Comparison of ENCODE assay signal across 2 cellular contexts in the genomic region with DNA sequence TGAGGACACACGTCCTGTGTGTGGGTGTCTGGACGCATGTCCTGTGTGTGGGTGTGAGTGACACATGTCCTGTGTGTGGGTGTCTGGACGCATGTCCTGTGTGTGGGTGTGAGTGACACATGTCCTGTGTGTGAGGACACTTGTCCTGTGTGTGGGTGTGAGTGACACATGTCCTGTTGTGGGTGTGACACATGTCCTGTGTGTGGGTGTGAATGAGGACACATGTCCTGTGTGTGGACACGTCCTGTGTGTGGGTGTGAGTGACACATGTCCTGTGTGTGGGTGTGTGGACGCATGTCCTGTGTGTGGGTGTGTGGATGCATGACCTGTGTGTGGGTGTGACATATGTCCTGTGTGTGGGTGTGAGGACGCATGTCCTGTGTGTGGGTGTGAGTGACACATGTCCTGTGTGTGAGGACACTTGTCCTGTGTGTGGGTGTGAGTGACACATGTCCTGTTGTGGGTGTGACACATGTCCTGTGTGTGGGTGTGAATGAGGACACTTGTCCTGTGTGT.
TF ChIP-seq lines count a peak whose summit lies in the region.

No MANE protein-coding gene starts in this region.

TF ChIP-seq in HEK293, 187 proteins besides CTCF, POLR2A, EP300 and RAD21:
- TF ChIP-seq, protein P1, sequence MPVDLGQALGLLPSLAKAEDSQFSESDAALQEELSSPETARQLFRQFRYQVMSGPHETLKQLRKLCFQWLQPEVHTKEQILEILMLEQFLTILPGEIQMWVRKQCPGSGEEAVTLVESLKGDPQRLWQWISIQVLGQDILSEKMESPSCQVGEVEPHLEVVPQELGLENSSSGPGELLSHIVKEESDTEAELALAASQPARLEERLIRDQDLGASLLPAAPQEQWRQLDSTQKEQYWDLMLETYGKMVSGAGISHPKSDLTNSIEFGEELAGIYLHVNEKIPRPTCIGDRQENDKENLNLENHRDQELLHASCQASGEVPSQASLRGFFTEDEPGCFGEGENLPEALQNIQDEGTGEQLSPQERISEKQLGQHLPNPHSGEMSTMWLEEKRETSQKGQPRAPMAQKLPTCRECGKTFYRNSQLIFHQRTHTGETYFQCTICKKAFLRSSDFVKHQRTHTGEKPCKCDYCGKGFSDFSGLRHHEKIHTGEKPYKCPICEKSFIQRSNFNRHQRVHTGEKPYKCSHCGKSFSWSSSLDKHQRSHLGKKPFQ (tag by site-specific recombination; IDR thresholded peaks at IDR 0.05) = peak; percentile 2; the same call in 1 of the 2 replicates
- TF ChIP-seq EGR2 (tag by site-specific recombination; IDR thresholded peaks at IDR 0.05; ENCODE audit: low read depth) (peak; percentile 93), ZFHX2 (tag by site-specific recombination; conservative IDR thresholded peaks at IDR 0.05) (peak; percentile 95)

TF ChIP-seq in GM12878, 131 proteins besides CTCF, POLR2A, EP300 and RAD21:
- TF ChIP-seq, protein P2, sequence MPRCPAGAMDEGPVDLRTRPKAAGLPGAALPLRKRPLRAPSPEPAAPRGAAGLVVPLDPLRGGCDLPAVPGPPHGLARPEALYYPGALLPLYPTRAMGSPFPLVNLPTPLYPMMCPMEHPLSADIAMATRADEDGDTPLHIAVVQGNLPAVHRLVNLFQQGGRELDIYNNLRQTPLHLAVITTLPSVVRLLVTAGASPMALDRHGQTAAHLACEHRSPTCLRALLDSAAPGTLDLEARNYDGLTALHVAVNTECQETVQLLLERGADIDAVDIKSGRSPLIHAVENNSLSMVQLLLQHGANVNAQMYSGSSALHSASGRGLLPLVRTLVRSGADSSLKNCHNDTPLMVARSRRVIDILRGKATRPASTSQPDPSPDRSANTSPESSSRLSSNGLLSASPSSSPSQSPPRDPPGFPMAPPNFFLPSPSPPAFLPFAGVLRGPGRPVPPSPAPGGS (IDR thresholded peaks at IDR 0.05; ENCODE audit: borderline replicate concordance, insufficient read depth, low read depth, low read length, poor library complexity, severe bottlenecking) = peak; percentile 7
- TF ChIP-seq TCF3 (IDR thresholded peaks at IDR 0.05; ENCODE audit: borderline replicate concordance, insufficient read depth, low read depth, low read length) = 0 out of 2 replicates have a peak, but pooled peaks have one; percentile 3
